In genomic region chr2:190060626-190061025, GRCh38 we compare ENCODE assay signal across 16 cellular contexts. TPM values are rescaled to one million over a fixed set of nuclear protein-coding genes. Genes with fewer than 3 reads are reported as not detected.
A peak's percentile ranks its signal among the peaks of the same experiment; 100 is the strongest.
DNase-seq lines count a peak whose midpoint lies in the region; ATAC-seq, FAIRE-seq and TF ChIP-seq lines count a peak whose summit lies in the region.
"Had no signal": no experiment of that assay in that cellular context is flagged by ENCODE, and none has a peak within 500 bp of the region (broad histone marks: within the 10 kb centered on the region; RNA-seq: fewer than 3 reads in every experiment).

No MANE protein-coding gene starts in this region.

- ATAC-seq in HG03095 (IDR thresholded peaks at IDR 0.05; ENCODE audit: unreplicated experiment): no peak

- FAIRE-seq in GM12891 (lab: Jason Lieb, UNC): no peak
- FAIRE-seq: GM18507, H1 had no signal

- intact Hi-C loops in posterior cingulate gyrus (cut with DNase I): no loop called here

- H3K4me3 ChIP-seq in skeletal muscle cell (ENCODE audit: low read depth, low read length): peak overlapping the region; percentile 13
- H3K4me3 ChIP-seq: BLaER1, HAP-1 had no signal

- no peak for TF ChIP-seq POLR2A in GM12891 (IDR thresholded peaks at IDR 0.05; ENCODE audit: low read depth, low read length)

- peak; percentile 13 for DNase-seq in NCI-H2171 treated with DMSO at 0.1 percent for 48 hours (lab: John Stamatoyannopoulos, UW)
- DNase-seq in NCI-H2171 (lab: John Stamatoyannopoulos, UW): no peak
- peak; percentile 61 for DNase-seq in myocyte (ENCODE audit: low read depth)
- no peak for DNase-seq in skeletal muscle cell (ENCODE audit: low read depth)
- DNase-seq in posterior cingulate gyrus: no peak
- no peak for DNase-seq in GM12891 (ENCODE audit: insufficient read length, low spot score)
- DNase-seq: 8988T; AML-193; CD8-positive, alpha-beta memory T cell had no signal

TF ChIP-seq in GM12891, 5 proteins besides CTCF, POLR2A, EP300 and RAD21:
- TF ChIP-seq PAX5 (IDR thresholded peaks at IDR 0.05; ENCODE audit: insufficient read depth, low read length, severe bottlenecking) (no peak), POU2F2 (IDR thresholded peaks at IDR 0.05; ENCODE audit: low read depth, low read length) (no peak), SPI1 (IDR thresholded peaks at IDR 0.05; ENCODE audit: low read depth, low read length) (no peak), TAF1 (IDR thresholded peaks at IDR 0.05; ENCODE audit: low read depth, low read length) (no peak), POLR2AphosphoS5 (IDR thresholded peaks at IDR 0.05; ENCODE audit: low read depth, low read length) (no peak)

RNA-seq across cellular contexts. Expression of gene MSTN, which starts 1.9 kb away (rescaled TPM):
- total RNA-seq in myocyte: 27.5 and 34.2 TPM in 2 replicates
- 12.9 TPM for polyA plus RNA-seq in myocyte (2012)
- not detected for polyA plus RNA-seq in GM12891 (2012; ENCODE audit: low read depth, missing spikeins)
- total RNA-seq: CD8-positive, alpha-beta memory T cell; Daoy; H1; HT1080 had no signal
- polyA plus RNA-seq: CD8-positive, alpha-beta memory T cell; H1 had no signal

Comparison
In these comparisons a context has a peak if more than half of its experiments do, and no peak if none do; other contexts are left out.
1. DNase-seq: peak in NCI-H2171 treated with DMSO at 0.1 percent for 48 hours (single experiment) and myocyte (single experiment); none in NCI-H2171 (single experiment), skeletal muscle cell (single experiment), posterior cingulate gyrus (0 of 10) and GM12891 (single experiment).